ENCODE assay signal across 8 cellular contexts in the genomic region with DNA sequence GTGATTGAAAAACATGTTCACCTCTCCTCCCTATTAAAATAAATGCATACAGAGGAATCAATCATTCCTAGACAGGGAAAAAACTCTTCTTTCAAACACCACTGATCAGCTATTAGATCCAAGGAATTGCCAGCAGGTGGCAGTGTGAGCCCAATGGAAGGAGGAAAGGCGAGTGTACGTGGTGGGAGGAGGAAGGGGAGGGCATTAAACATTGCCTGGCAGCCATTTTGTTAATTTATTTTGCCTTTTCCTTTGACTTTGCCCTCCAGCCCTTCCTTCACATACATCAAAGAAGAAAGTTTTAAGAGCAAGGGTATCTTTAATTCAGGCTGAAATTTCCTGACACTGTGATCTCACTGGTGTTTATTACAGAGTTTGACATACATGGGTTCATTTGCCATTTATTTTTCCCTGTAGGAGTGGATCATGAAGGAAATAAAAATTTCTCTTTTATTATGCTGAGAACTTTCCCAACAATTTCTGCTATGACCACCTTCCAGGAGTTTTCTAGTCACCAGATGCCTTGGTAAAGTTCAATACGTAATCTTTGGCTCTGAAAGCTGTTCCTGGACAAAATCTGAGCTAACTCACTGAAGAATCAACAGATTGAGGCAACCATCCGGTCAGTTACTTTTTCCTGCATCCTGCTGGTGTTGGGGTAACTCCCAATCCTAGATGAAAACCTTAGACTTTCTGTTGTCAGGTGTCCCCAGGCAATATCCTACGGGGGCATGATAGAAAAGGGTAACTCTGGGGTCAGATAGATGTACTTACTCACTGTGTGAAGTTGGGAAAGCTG. TPM values are rescaled to one million over a fixed set of nuclear protein-coding genes. Genes with fewer than 3 reads are reported as not detected.
A peak's percentile ranks its signal among the peaks of the same experiment; 100 is the strongest.
DNase-seq lines count a peak whose midpoint lies in the region; ATAC-seq, FAIRE-seq and TF ChIP-seq lines count a peak whose summit lies in the region.

No MANE protein-coding gene starts in this region.

- peak overlapping the region; percentile 97 for H3K4me2 ChIP-seq in HepG2 (ENCODE audit: low read depth, low read length)

- TF ChIP-seq CTCF in GM12875 (IDR thresholded peaks at IDR 0.05; ENCODE audit: borderline replicate concordance, insufficient read depth, low read depth, low read length) (peak; percentile 63; the same call in 1 of the 2 replicates), HepG2 (CRISPR knock-in tag; IDR thresholded peaks at IDR 0.05) (peak; percentile 92)

- in situ Hi-C loops in HepG2 (cut with HindIII; ENCODE audit: extremely low pct_ligation_motif_present, low pct_unique_long_range_greater_than_20kb) = loop anchor here (5.0 to 10.0 kb wide), 3 partner anchors 76 to 226 kb away; a partner anchor contains a TSS

- BruUV-seq in HepG2 (replicated peaks; lab: Mats Ljungman, UMichigan) = no TSS peak

- H3K4me1 ChIP-seq in HepG2 (ENCODE audit: insufficient read depth, low read length) = peaks cover 67% of the 10 kb centered on the region

- no peaks in the 10 kb centered on the region for H3K36me3 ChIP-seq in HepG2 (replicated peaks in 1 of 2; ENCODE audit: control insufficient read depth in 1 of 2, insufficient read depth in 2 of 2, low read length in 2 of 2)

- DNase-seq in NCI-H526 treated with DMSO at 0.1 percent for 48 hours (lab: John Stamatoyannopoulos, UW) = peak; percentile 91
- DNase-seq in activated CD4-positive, alpha-beta T cell treated with anti-CD3 and anti-CD28 coated beads, Interleukin-2, amount 50 U/mL, for 1 hour = peak; percentile 90
- peak; percentile 95 for DNase-seq in dermis blood vessel endothelial cell
- peak; percentile 87 for DNase-seq in HepG2 (ENCODE audit: low spot score)
- DNase-seq in stimulated activated CD4-positive, alpha-beta T cell treated with anti-CD3 and anti-CD28 coated beads, Interleukin-2, amount 100 ng/mL, for 24 hours = peak; percentile 90 to 95

- TF ChIP-seq POLR2A in HepG2 (IDR thresholded peaks at IDR 0.05; ENCODE audit: insufficient read depth in 1 of 2, low read depth in 2 of 2, low read length in 2 of 2) = no peak

- TF ChIP-seq EP300 in HepG2 (IDR thresholded peaks at IDR 0.05; ENCODE audit: low read depth in 2 of 2, low read length in 2 of 2) = no peak
- no peak for TF ChIP-seq EP300 in HepG2 (CRISPR knock-in tag; IDR thresholded peaks at IDR 0.05; ENCODE audit: borderline replicate concordance)

- peak overlapping the region; percentile 63 for H3K27ac ChIP-seq in HepG2 (ENCODE audit: extremely low read length, insufficient read depth, low read length)

- intact Hi-C loops in HepG2 (cut with micrococcal nuclease; ENCODE audit: unreplicated experiment) = loop anchor here (1.0 to 10.0 kb wide), 3 partner anchors 41 to 438 kb away; a partner anchor contains a TSS

- no peaks in the 10 kb centered on the region for H3K9me3 ChIP-seq in HepG2 (ENCODE audit: low read length)

- peak overlapping the region; percentile 100 for H3K4me3 ChIP-seq in GM12875 (ENCODE audit: low read depth, low read length)
- peak overlapping the region; percentile 31 to 93 (median 83) for H3K4me3 ChIP-seq in HepG2 (replicated peaks in 1 of 3; ENCODE audit: insufficient read depth in 1 of 3, low read depth in 2 of 3, low read length in 3 of 3)

- TF ChIP-seq RAD21 in HepG2 (CRISPR knock-in tag; IDR thresholded peaks at IDR 0.05) = peak; percentile 76

- CTCF ChIA-PET in HepG2 (lab: Yijun Ruan, JAX; ENCODE audit: low intra/inter-chr PET ratio, low total read pairs) = interaction anchor here (0.6 to 3.6 kb wide), 5 partner anchors 83 to 1800 kb away, joined by 3 to 23 read pairs (median 7); no protein-coding TSS in a partner anchor

- H4K20me1 ChIP-seq in HepG2 (ENCODE audit: insufficient read depth, low read length) = peaks cover 13% of the 10 kb centered on the region; the same call in 1 of the 2 replicates

- POLR2A ChIA-PET in HepG2 (lab: Yijun Ruan, JAX) = interaction anchor here (0.8 to 1.7 kb wide), 11 partner anchors 9 to 217 kb away, joined by 3 to 18 read pairs (median 5); a partner anchor contains a TSS

- peak; percentile 29 for ATAC-seq in HG03469 (IDR thresholded peaks at IDR 0.05; ENCODE audit: unreplicated experiment)
- peak; percentile 51 for ATAC-seq in HepG2
- ATAC-seq in GM21526 (IDR thresholded peaks at IDR 0.05; ENCODE audit: low FRiP score, unreplicated experiment) = no peak

- FAIRE-seq in HepG2 (lab: Jason Lieb, UNC) = peak; percentile 97

- 34% methylated on average over 5 of the region's 5 CpGs for WGBS in HepG2 (ENCODE audit: low lambda C conversion rate)

- H3K9ac ChIP-seq in HepG2 (ENCODE audit: insufficient read depth, low read depth, low read length) = peak overlapping the region; percentile 82

- H2AFZ ChIP-seq in HepG2 (ENCODE audit: low read length) = peak overlapping the region; percentile 99

- H3K27me3 ChIP-seq in HepG2 (ENCODE audit: control insufficient read depth in 1 of 2, insufficient read depth in 2 of 2, low read length in 2 of 2) = peaks cover 4 to 5% of the 10 kb centered on the region in 2 experiments; a peak in 2 of 5 replicates

- H3K79me2 ChIP-seq in HepG2 (ENCODE audit: insufficient read depth, low read length) = peaks cover 45% of the 10 kb centered on the region

RNA-seq across cellular contexts. Expression of a gene that starts 1.9 kb away (rescaled TPM):
- total RNA-seq in dermis blood vessel endothelial cell = 16.3 and 22.9 TPM in 2 replicates
- 9.0 and 11.0 TPM in 2 replicates for total RNA-seq in HepG2 (2016; rRNA removed; fragmentation: Illumina TruSeq; extraction: Trizol)
- total RNA-seq in HepG2 (2016; cell fraction: cytosol; rRNA removed; fragmentation: Illumina TruSeq; extraction: Trizol; ENCODE audit: low read depth) = 1.1 TPM in 2 replicates
- total RNA-seq in HepG2 (2016; cell fraction: insoluble cytoplasmic fraction; rRNA removed; fragmentation: Illumina TruSeq; extraction: Trizol) = 9.0 and 11.4 TPM in 2 replicates
- total RNA-seq in HepG2 (2016; cell fraction: membrane; rRNA removed; fragmentation: Illumina TruSeq; extraction: Trizol) = 2.8 and 3.3 TPM in 2 replicates
- total RNA-seq in HepG2 (2016; cell fraction: nucleus; rRNA removed; fragmentation: Illumina TruSeq; extraction: Trizol) = 7.4 and 8.2 TPM in 2 replicates
- polyA plus RNA-seq in HepG2 (2011; rRNA removed) = 3.2 and 4.3 TPM in 2 replicates
- polyA plus RNA-seq in HepG2 (2011; cell fraction: cytosol; rRNA removed) = 1.9 and 3.2 TPM in 2 replicates
- polyA plus RNA-seq in HepG2 (2011; cell fraction: nucleus; rRNA removed) = 1.5 and 1.9 TPM in 2 replicates
- polyA plus RNA-seq in HepG2 (2012) = 4.1 and 4.5 TPM in 2 replicates
- polyA plus RNA-seq in HepG2 (2016; cell fraction: cytosol; fragmentation: Illumina TruSeq; extraction: Trizol; ENCODE audit: low read depth) = 0.65 and 0.78 TPM in 2 replicates
- polyA plus RNA-seq in HepG2 (2016; cell fraction: insoluble cytoplasmic fraction; fragmentation: Illumina TruSeq; extraction: Trizol; ENCODE audit: low read depth) = 7.9 and 8.3 TPM in 2 replicates
- polyA plus RNA-seq in HepG2 (2016; cell fraction: membrane; fragmentation: Illumina TruSeq; extraction: Trizol; ENCODE audit: low read depth) = 1.5 and 1.6 TPM in 2 replicates
- polyA plus RNA-seq in HepG2 (2016; cell fraction: nucleus; fragmentation: Illumina TruSeq; extraction: Trizol; ENCODE audit: insufficient read depth, low read depth) = 4.4 and 4.6 TPM in 2 replicates
- 4.2 and 4.8 TPM in 2 replicates for polyA minus RNA-seq in HepG2 (2011; rRNA and poly(A)+ RNA removed; ENCODE audit: low replicate concordance)
- 4.1 TPM in 2 replicates for polyA minus RNA-seq in HepG2 (2011; cell fraction: cytosol; rRNA and poly(A)+ RNA removed)
- 20.0 and 20.5 TPM in 2 replicates for polyA minus RNA-seq in HepG2 (2011; cell fraction: nucleus; rRNA and poly(A)+ RNA removed)

RNA-seq across cellular contexts. Expression of a gene that starts 6.8 kb away (rescaled TPM):
- total RNA-seq in dermis blood vessel endothelial cell (under 0.01 TPM in 1 of 2 replicates, not detected in the other), HepG2 (2016; rRNA removed; fragmentation: Illumina TruSeq; extraction: Trizol) (not detected in 2 replicates)
- 0.35 and 0.81 TPM in 2 replicates for total RNA-seq in HepG2 (2016; cell fraction: cytosol; rRNA removed; fragmentation: Illumina TruSeq; extraction: Trizol; ENCODE audit: low read depth)
- total RNA-seq in HepG2 (2016; cell fraction: insoluble cytoplasmic fraction; rRNA removed; fragmentation: Illumina TruSeq; extraction: Trizol) = 0.30 TPM in 1 of 2 replicates, not detected in the other
- total RNA-seq in HepG2 (2016; cell fraction: membrane; rRNA removed; fragmentation: Illumina TruSeq; extraction: Trizol) = 0.46 and 0.48 TPM in 2 replicates
- 0.28 TPM in 1 of 2 replicates, not detected in the other for total RNA-seq in HepG2 (2016; cell fraction: nucleus; rRNA removed; fragmentation: Illumina TruSeq; extraction: Trizol)
- polyA plus RNA-seq in HepG2 (2011; rRNA removed) = not detected in 2 replicates
- not detected in 2 replicates for polyA plus RNA-seq in HepG2 (2011; cell fraction: cytosol; rRNA removed)
- 0.05 TPM in 1 of 2 replicates, not detected in the other for polyA plus RNA-seq in HepG2 (2011; cell fraction: nucleus; rRNA removed)
- 0.43 and 0.49 TPM in 2 replicates for polyA plus RNA-seq in HepG2 (2012)
- not detected in 2 replicates for polyA plus RNA-seq in HepG2 (2016; cell fraction: cytosol; fragmentation: Illumina TruSeq; extraction: Trizol; ENCODE audit: low read depth)
- polyA plus RNA-seq in HepG2 (2016; cell fraction: insoluble cytoplasmic fraction; fragmentation: Illumina TruSeq; extraction: Trizol; ENCODE audit: low read depth) = not detected in 2 replicates
- polyA plus RNA-seq in HepG2 (2016; cell fraction: membrane; fragmentation: Illumina TruSeq; extraction: Trizol; ENCODE audit: low read depth) = not detected in 2 replicates
- polyA plus RNA-seq in HepG2 (2016; cell fraction: nucleus; fragmentation: Illumina TruSeq; extraction: Trizol; ENCODE audit: insufficient read depth, low read depth) = not detected in 2 replicates
- 0.40 TPM in 1 of 2 replicates, not detected in the other for polyA minus RNA-seq in HepG2 (2011; rRNA and poly(A)+ RNA removed; ENCODE audit: low replicate concordance)
- polyA minus RNA-seq in HepG2 (2011; cell fraction: cytosol; rRNA and poly(A)+ RNA removed) = not detected in 2 replicates
- 0.90 TPM in 1 of 2 replicates, not detected in the other for polyA minus RNA-seq in HepG2 (2011; cell fraction: nucleus; rRNA and poly(A)+ RNA removed)

RNA-seq across cellular contexts. Expression of a gene that starts 37.0 kb away (rescaled TPM):
- total RNA-seq in dermis blood vessel endothelial cell (0.65 and 1.7 TPM in 2 replicates), HepG2 (2016; rRNA removed; fragmentation: Illumina TruSeq; extraction: Trizol) (1.00 and 1.3 TPM in 2 replicates)
- total RNA-seq in HepG2 (2016; cell fraction: cytosol; rRNA removed; fragmentation: Illumina TruSeq; extraction: Trizol; ENCODE audit: low read depth) = 0.18 and 0.20 TPM in 2 replicates
- 0.86 and 1.2 TPM in 2 replicates for total RNA-seq in HepG2 (2016; cell fraction: insoluble cytoplasmic fraction; rRNA removed; fragmentation: Illumina TruSeq; extraction: Trizol)
- total RNA-seq in HepG2 (2016; cell fraction: membrane; rRNA removed; fragmentation: Illumina TruSeq; extraction: Trizol) = 0.80 and 0.83 TPM in 2 replicates
- 1.3 and 1.4 TPM in 2 replicates for total RNA-seq in HepG2 (2016; cell fraction: nucleus; rRNA removed; fragmentation: Illumina TruSeq; extraction: Trizol)
- 0.40 and 0.85 TPM in 2 replicates for polyA plus RNA-seq in HepG2 (2011; rRNA removed)
- 0.47 and 0.56 TPM in 2 replicates for polyA plus RNA-seq in HepG2 (2011; cell fraction: cytosol; rRNA removed)
- 0.59 and 0.66 TPM in 2 replicates for polyA plus RNA-seq in HepG2 (2011; cell fraction: nucleus; rRNA removed)
- polyA plus RNA-seq in HepG2 (2012) = 0.91 and 1.3 TPM in 2 replicates
- polyA plus RNA-seq in HepG2 (2016; cell fraction: cytosol; fragmentation: Illumina TruSeq; extraction: Trizol; ENCODE audit: low read depth) = 0.20 TPM in 2 replicates
- polyA plus RNA-seq in HepG2 (2016; cell fraction: insoluble cytoplasmic fraction; fragmentation: Illumina TruSeq; extraction: Trizol; ENCODE audit: low read depth) = 0.64 and 0.81 TPM in 2 replicates
- polyA plus RNA-seq in HepG2 (2016; cell fraction: membrane; fragmentation: Illumina TruSeq; extraction: Trizol; ENCODE audit: low read depth) = 0.51 and 0.61 TPM in 2 replicates
- polyA plus RNA-seq in HepG2 (2016; cell fraction: nucleus; fragmentation: Illumina TruSeq; extraction: Trizol; ENCODE audit: insufficient read depth, low read depth) = 1.6 and 2.2 TPM in 2 replicates
- polyA minus RNA-seq in HepG2 (2011; rRNA and poly(A)+ RNA removed; ENCODE audit: low replicate concordance) = 1.2 and 1.7 TPM in 2 replicates
- polyA minus RNA-seq in HepG2 (2011; cell fraction: cytosol; rRNA and poly(A)+ RNA removed) = 0.35 and 0.89 TPM in 2 replicates
- polyA minus RNA-seq in HepG2 (2011; cell fraction: nucleus; rRNA and poly(A)+ RNA removed) = 0.39 and 0.62 TPM in 2 replicates

RNA-seq across cellular contexts. Expression of a gene that starts 52.6 kb away (rescaled TPM):
- total RNA-seq in dermis blood vessel endothelial cell (6.5 and 7.5 TPM in 2 replicates), HepG2 (2016; rRNA removed; fragmentation: Illumina TruSeq; extraction: Trizol) (3.9 and 4.1 TPM in 2 replicates)
- total RNA-seq in HepG2 (2016; cell fraction: cytosol; rRNA removed; fragmentation: Illumina TruSeq; extraction: Trizol; ENCODE audit: low read depth) = 0.44 and 1.0 TPM in 2 replicates
- total RNA-seq in HepG2 (2016; cell fraction: insoluble cytoplasmic fraction; rRNA removed; fragmentation: Illumina TruSeq; extraction: Trizol) = 3.5 and 4.3 TPM in 2 replicates
- 2.2 and 2.3 TPM in 2 replicates for total RNA-seq in HepG2 (2016; cell fraction: membrane; rRNA removed; fragmentation: Illumina TruSeq; extraction: Trizol)
- 4.4 and 5.2 TPM in 2 replicates for total RNA-seq in HepG2 (2016; cell fraction: nucleus; rRNA removed; fragmentation: Illumina TruSeq; extraction: Trizol)
- 3.9 and 4.5 TPM in 2 replicates for polyA plus RNA-seq in HepG2 (2011; rRNA removed)
- polyA plus RNA-seq in HepG2 (2011; cell fraction: cytosol; rRNA removed) = 4.0 and 4.2 TPM in 2 replicates
- 6.7 and 7.1 TPM in 2 replicates for polyA plus RNA-seq in HepG2 (2011; cell fraction: nucleus; rRNA removed)
- polyA plus RNA-seq in HepG2 (2012) = 2.4 and 3.6 TPM in 2 replicates
- polyA plus RNA-seq in HepG2 (2016; cell fraction: cytosol; fragmentation: Illumina TruSeq; extraction: Trizol; ENCODE audit: low read depth) = 0.35 TPM in 2 replicates
- 2.1 and 2.6 TPM in 2 replicates for polyA plus RNA-seq in HepG2 (2016; cell fraction: insoluble cytoplasmic fraction; fragmentation: Illumina TruSeq; extraction: Trizol; ENCODE audit: low read depth)
- polyA plus RNA-seq in HepG2 (2016; cell fraction: membrane; fragmentation: Illumina TruSeq; extraction: Trizol; ENCODE audit: low read depth) = 1.2 and 1.4 TPM in 2 replicates
- 7.6 and 8.4 TPM in 2 replicates for polyA plus RNA-seq in HepG2 (2016; cell fraction: nucleus; fragmentation: Illumina TruSeq; extraction: Trizol; ENCODE audit: insufficient read depth, low read depth)
- polyA minus RNA-seq in HepG2 (2011; rRNA and poly(A)+ RNA removed; ENCODE audit: low replicate concordance) = 10.4 and 12.2 TPM in 2 replicates
- 1.5 and 2.7 TPM in 2 replicates for polyA minus RNA-seq in HepG2 (2011; cell fraction: cytosol; rRNA and poly(A)+ RNA removed)
- 2.3 and 4.1 TPM in 2 replicates for polyA minus RNA-seq in HepG2 (2011; cell fraction: nucleus; rRNA and poly(A)+ RNA removed)
